Comparison of ENCODE assay signal across 1 cellular context in the genomic region with DNA sequence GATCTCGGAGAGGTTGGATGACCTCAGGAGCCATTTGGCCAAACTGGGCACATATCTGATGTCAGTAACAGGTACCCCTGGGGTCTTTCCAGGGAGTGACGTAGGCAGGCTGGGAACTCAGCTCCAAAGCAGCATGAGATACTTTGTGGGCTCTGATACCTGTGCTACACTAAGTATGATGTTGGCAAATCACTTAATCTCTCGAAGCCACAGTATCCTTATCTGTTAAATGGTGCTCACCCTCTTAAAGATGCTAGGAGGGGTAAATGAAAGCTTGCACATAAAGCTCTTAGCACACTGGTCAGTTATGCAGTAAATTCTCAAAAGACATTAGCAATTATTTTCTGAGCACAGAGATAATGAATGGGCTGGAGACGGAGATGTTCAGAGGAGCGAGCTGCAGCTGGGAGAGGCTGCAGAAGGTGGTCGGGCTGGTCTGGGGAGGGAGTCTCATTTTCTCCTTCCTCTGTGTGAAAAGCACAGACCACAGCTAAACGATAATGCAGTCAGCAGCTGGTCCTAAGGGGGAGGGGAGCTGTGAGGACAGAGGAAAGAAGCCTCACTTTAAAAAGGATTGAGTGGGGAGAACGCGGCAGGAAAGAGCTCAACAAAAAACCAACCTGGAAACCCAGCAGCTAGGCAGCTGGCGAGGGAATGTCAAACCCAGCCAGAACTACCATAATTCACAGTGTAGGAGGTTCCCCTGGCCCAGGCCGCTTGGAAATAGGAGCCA.
A peak's percentile ranks its signal among the peaks of the same experiment; 100 is the strongest.
TF ChIP-seq lines count a peak whose summit lies in the region.

No MANE protein-coding gene starts in this region.

TF ChIP-seq in H1, 55 proteins besides CTCF, POLR2A, EP300 and RAD21:
- TF ChIP-seq, protein P1, sequence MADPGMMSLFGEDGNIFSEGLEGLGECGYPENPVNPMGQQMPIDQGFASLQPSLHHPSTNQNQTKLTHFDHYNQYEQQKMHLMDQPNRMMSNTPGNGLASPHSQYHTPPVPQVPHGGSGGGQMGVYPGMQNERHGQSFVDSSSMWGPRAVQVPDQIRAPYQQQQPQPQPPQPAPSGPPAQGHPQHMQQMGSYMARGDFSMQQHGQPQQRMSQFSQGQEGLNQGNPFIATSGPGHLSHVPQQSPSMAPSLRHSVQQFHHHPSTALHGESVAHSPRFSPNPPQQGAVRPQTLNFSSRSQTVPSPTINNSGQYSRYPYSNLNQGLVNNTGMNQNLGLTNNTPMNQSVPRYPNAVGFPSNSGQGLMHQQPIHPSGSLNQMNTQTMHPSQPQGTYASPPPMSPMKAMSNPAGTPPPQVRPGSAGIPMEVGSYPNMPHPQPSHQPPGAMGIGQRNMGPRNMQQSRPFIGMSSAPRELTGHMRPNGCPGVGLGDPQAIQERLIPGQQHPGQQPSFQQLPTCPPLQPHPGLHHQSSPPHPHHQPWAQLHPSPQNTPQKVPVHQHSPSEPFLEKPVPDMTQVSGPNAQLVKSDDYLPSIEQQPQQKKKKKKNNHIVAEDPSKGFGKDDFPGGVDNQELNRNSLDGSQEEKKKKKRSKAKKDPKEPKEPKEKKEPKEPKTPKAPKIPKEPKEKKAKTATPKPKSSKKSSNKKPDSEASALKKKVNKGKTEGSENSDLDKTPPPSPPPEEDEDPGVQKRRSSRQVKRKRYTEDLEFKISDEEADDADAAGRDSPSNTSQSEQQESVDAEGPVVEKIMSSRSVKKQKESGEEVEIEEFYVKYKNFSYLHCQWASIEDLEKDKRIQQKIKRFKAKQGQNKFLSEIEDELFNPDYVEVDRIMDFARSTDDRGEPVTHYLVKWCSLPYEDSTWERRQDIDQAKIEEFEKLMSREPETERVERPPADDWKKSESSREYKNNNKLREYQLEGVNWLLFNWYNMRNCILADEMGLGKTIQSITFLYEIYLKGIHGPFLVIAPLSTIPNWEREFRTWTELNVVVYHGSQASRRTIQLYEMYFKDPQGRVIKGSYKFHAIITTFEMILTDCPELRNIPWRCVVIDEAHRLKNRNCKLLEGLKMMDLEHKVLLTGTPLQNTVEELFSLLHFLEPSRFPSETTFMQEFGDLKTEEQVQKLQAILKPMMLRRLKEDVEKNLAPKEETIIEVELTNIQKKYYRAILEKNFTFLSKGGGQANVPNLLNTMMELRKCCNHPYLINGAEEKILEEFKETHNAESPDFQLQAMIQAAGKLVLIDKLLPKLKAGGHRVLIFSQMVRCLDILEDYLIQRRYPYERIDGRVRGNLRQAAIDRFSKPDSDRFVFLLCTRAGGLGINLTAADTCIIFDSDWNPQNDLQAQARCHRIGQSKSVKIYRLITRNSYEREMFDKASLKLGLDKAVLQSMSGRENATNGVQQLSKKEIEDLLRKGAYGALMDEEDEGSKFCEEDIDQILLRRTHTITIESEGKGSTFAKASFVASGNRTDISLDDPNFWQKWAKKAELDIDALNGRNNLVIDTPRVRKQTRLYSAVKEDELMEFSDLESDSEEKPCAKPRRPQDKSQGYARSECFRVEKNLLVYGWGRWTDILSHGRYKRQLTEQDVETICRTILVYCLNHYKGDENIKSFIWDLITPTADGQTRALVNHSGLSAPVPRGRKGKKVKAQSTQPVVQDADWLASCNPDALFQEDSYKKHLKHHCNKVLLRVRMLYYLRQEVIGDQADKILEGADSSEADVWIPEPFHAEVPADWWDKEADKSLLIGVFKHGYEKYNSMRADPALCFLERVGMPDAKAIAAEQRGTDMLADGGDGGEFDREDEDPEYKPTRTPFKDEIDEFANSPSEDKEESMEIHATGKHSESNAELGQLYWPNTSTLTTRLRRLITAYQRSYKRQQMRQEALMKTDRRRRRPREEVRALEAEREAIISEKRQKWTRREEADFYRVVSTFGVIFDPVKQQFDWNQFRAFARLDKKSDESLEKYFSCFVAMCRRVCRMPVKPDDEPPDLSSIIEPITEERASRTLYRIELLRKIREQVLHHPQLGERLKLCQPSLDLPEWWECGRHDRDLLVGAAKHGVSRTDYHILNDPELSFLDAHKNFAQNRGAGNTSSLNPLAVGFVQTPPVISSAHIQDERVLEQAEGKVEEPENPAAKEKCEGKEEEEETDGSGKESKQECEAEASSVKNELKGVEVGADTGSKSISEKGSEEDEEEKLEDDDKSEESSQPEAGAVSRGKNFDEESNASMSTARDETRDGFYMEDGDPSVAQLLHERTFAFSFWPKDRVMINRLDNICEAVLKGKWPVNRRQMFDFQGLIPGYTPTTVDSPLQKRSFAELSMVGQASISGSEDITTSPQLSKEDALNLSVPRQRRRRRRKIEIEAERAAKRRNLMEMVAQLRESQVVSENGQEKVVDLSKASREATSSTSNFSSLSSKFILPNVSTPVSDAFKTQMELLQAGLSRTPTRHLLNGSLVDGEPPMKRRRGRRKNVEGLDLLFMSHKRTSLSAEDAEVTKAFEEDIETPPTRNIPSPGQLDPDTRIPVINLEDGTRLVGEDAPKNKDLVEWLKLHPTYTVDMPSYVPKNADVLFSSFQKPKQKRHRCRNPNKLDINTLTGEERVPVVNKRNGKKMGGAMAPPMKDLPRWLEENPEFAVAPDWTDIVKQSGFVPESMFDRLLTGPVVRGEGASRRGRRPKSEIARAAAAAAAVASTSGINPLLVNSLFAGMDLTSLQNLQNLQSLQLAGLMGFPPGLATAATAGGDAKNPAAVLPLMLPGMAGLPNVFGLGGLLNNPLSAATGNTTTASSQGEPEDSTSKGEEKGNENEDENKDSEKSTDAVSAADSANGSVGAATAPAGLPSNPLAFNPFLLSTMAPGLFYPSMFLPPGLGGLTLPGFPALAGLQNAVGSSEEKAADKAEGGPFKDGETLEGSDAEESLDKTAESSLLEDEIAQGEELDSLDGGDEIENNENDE (IDR thresholded peaks at IDR 0.05; ENCODE audit: insufficient replicate concordance, low read length): peak; percentile 95
- TF ChIP-seq NANOG (IDR thresholded peaks at IDR 0.05; ENCODE audit: insufficient read depth, low read depth, low read length, poor library complexity, severe bottlenecking): no peak
- TF ChIP-seq SIN3A (conservative IDR thresholded peaks at IDR 0.05 in 1 of 2, IDR thresholded peaks at IDR 0.05 in 1 of 2; ENCODE audit: low read depth in 1 of 2, low read length in 2 of 2): 0 out of 4 replicates have a peak, but pooled peaks of 1 of the 2 experiments have one; percentile 52
- TF ChIP-seq, protein P2, sequence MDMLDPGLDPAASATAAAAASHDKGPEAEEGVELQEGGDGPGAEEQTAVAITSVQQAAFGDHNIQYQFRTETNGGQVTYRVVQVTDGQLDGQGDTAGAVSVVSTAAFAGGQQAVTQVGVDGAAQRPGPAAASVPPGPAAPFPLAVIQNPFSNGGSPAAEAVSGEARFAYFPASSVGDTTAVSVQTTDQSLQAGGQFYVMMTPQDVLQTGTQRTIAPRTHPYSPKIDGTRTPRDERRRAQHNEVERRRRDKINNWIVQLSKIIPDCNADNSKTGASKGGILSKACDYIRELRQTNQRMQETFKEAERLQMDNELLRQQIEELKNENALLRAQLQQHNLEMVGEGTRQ (IDR thresholded peaks at IDR 0.05; ENCODE audit: low read length): no peak
